29 cellular contexts compared by ENCODE assay signal in the genomic region with DNA sequence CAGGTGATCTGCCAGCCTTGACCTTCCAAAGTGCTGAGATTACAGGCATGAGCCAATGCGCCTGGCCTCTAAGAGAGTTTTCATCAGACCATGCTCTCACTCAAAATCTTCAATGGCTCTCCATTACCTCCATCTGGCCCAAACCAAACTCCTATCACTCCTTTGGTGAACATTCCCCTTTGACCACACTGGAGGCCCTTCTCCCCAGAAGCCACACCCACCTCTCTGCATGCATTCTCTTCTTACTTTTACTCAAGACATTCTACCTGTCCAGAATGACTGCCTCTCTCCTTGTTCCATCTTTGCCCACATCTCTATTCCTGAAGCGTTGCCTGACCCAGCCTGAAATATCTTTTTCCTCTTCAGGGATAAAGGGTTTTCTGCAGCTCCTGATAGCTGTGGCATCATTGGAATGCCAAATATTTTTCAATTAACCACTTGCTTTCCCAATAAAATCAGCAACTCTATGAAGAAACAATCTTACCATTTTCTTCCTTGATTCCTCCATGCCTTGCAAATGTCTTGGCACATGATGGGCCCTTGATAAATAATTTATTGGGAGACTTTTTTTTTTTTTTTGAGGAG. TPM values are rescaled to one million over a fixed set of nuclear protein-coding genes. Genes with fewer than 3 reads are reported as not detected.
DNase-seq lines count a peak whose midpoint lies in the region; ATAC-seq, FAIRE-seq and TF ChIP-seq lines count a peak whose summit lies in the region.
"Had no signal": no experiment of that assay in that cellular context is flagged by ENCODE, and none has a peak within 500 bp of the region (broad histone marks: within the 10 kb centered on the region; RNA-seq: fewer than 3 reads in every experiment).

No MANE protein-coding gene starts in this region.

- H2BK15ac ChIP-seq in IMR-90 (ENCODE audit: low read depth, low read length): no peak overlapping the region
- no peak overlapping the region for H2BK15ac ChIP-seq in H1 (ENCODE audit: low read length)
- no peak overlapping the region for H2BK15ac ChIP-seq in mesenchymal stem cell (ENCODE audit: low read depth, poor library complexity, severe bottlenecking)

- in situ Hi-C loops in IMR-90 (cut with MboI; ENCODE audit: low sequenced_read_pairs): no loop called here
- in situ Hi-C loops in GM13977 (cut with MboI; ENCODE audit: low pct_unique_long_range_greater_than_20kb, low sequenced_read_pairs, unreplicated experiment): no loop called here

- ATAC-seq in IMR-90 (ENCODE audit: low read depth): peak; percentile 79
- ATAC-seq: activated T-cell treated with anti-CD3 and anti-CD28 coated beads, Interleukin-2, amount 50 U/mL, for 4 hours; heart right ventricle; natural killer cell treated with Interleukin-12 subunit alpha and Interleukin-12 subunit beta and Interleukin-15 and Interleukin-18, amount 100 ng/mL, for 72 hours had no signal

- CTCF ChIA-PET in BJ (lab: Yijun Ruan, JAX): interaction anchor here (0.6 to 1.9 kb wide), 4 partner anchors 10 to 1675 kb away, joined by 3 to 5 read pairs (median 4); a partner anchor contains a TSS
- CTCF ChIA-PET in IMR-90 (lab: Yijun Ruan, JAX): no interaction called here
- CTCF ChIA-PET in H1 (lab: Charles Lee; ENCODE audit: partially characterized antibody): interaction anchor here (1.3 to 1.6 kb wide), 3 partner anchors 10 to 130 kb away, joined by 3 to 6 read pairs (median 5); no protein-coding TSS in a partner anchor

- no peaks in the 10 kb centered on the region for H3K23me2 ChIP-seq in H1 (ENCODE audit: low read depth, low read length)

- TF ChIP-seq POLR2A in IMR-90 (IDR thresholded peaks at IDR 0.05; ENCODE audit: low read depth, low read length) (no peak), H1 (IDR thresholded peaks at IDR 0.05; ENCODE audit: control extremely low read depth in 1 of 2, low read depth in 2 of 2, low read length in 2 of 2) (no peak)

- no peak for FAIRE-seq in H1 (lab: Jason Lieb, UNC)
- FAIRE-seq: keratinocyte had no signal

- no TSS peak for BruUV-seq in IMR-90 (replicated peaks; lab: Mats Ljungman, UMichigan)

- WGBS in IMR-90 (ENCODE audit: extremely low coverage in 2 of 2, insufficient read length in 1 of 2), 2 experiments: 45% methylated on average over 2 of the region's 2 CpGs; no CpG with 5 or more reads in 1 of the 2 experiments
- WGBS in H1 (ENCODE audit: extremely low coverage in 1 of 2, insufficient coverage in 1 of 2, insufficient read length in 1 of 2, insufficient replicate concordance in 2 of 2, low coverage in 1 of 2, low lambda C conversion rate in 2 of 2, missing lambda C conversion rate in 1 of 2), 2 experiments: 88% methylated on average over 2 of the region's 2 CpGs; no CpG with 5 or more reads in 1 of the 2 experiments
- WGBS in mesenchymal stem cell: 61% methylated on average over 2 of the region's 2 CpGs

- no peak overlapping the region for H3K9ac ChIP-seq in IMR-90 (ENCODE audit: low read depth, low read length)
- no peak overlapping the region for H3K9ac ChIP-seq in H1 (replicated peaks in 1 of 4; ENCODE audit: extremely low read depth in 1 of 4, low read depth in 3 of 4, low read length in 3 of 4)
- H3K9ac ChIP-seq in mesenchymal stem cell (ENCODE audit: low read length): no peak overlapping the region
- H3K9ac ChIP-seq: KMS-11 had no signal

- POLR2A ChIA-PET in BJ (lab: Charles Lee): interaction anchor here (0.6 kb wide), 1 partner anchor 194 kb away, joined by 4 read pairs; no protein-coding TSS in a partner anchor
- POLR2A ChIA-PET in IMR-90 (lab: Charles Lee; ENCODE audit: unreplicated experiment): no interaction called here
- POLR2A ChIA-PET in H1 (lab: Charles Lee; ENCODE audit: partially characterized antibody): interaction anchor here (0.7 to 1.3 kb wide), 4 partner anchors 11 to 161 kb away, joined by 3 to 4 read pairs (median 4); no protein-coding TSS in a partner anchor

- H3K4me2 ChIP-seq in IMR-90 (ENCODE audit: low read depth, low read length) (no peak overlapping the region), H1 (ENCODE audit: insufficient read depth in 1 of 2, low read depth in 2 of 2, low read length in 2 of 2) (no peak overlapping the region), mesenchymal stem cell (ENCODE audit: low read length, poor library complexity, severe bottlenecking) (no peak overlapping the region)
- H3K4me2 ChIP-seq: KMS-11 had no signal

- H4K91ac ChIP-seq in IMR-90 (ENCODE audit: insufficient read depth, low read depth, low read length) (no peak overlapping the region), H1 (replicated peaks; ENCODE audit: insufficient read length, low read length) (no peak overlapping the region), mesenchymal stem cell (ENCODE audit: low read length) (no peak overlapping the region)

- H3K18ac ChIP-seq in IMR-90 (ENCODE audit: low read depth, low read length) (no peak overlapping the region), H1 (ENCODE audit: extremely low read depth, low read length) (no peak overlapping the region), mesenchymal stem cell (ENCODE audit: low read depth in 1 of 2, low read length in 2 of 2) (no peak overlapping the region)

- TF ChIP-seq RAD21 in IMR-90 (IDR thresholded peaks at IDR 0.05; ENCODE audit: low read length): no peak
- TF ChIP-seq RAD21 in H1 (IDR thresholded peaks at IDR 0.05 in 1 of 2, conservative IDR thresholded peaks at IDR 0.05 in 1 of 2; ENCODE audit: low read depth in 2 of 2, low read length in 2 of 2): no peak

- no peak overlapping the region for H3K4me3 ChIP-seq in BJ (ENCODE audit: low read depth, low read length)
- H3K4me3 ChIP-seq in IMR-90 (ENCODE audit: insufficient read depth, low read depth, low read length): no peak overlapping the region
- no peak overlapping the region for H3K4me3 ChIP-seq in H1 (ENCODE audit: extremely low read depth in 1 of 4, insufficient read depth in 2 of 4, low read depth in 3 of 4, low read length in 4 of 4)
- H3K4me3 ChIP-seq in mesenchymal stem cell (ENCODE audit: insufficient read depth in 1 of 2, low read depth in 1 of 2, low read length in 2 of 2): no peak overlapping the region
- H3K4me3 ChIP-seq: heart right ventricle, prostate gland, spleen, suprapubic skin had no signal

- H3K36me3 ChIP-seq in BJ (ENCODE audit: control insufficient read depth, insufficient read depth, low read length) (no peaks in the 10 kb centered on the region; the same call in 1 of the 2 replicates), IMR-90 (ENCODE audit: control insufficient read depth, insufficient read depth, low read length) (no peaks in the 10 kb centered on the region), H1 (ENCODE audit: control insufficient read depth in 2 of 4, insufficient read depth in 4 of 4, low read length in 3 of 4) (no peaks in the 10 kb centered on the region), mesenchymal stem cell (ENCODE audit: control insufficient read depth in 1 of 2, insufficient read depth in 2 of 2, low read depth in 1 of 2, low read length in 2 of 2) (peaks cover 0 to 15% of the 10 kb centered on the region in 2 experiments)
- H3K36me3 ChIP-seq: BE2C, heart right ventricle, prostate gland, spleen had no signal

- no peak overlapping the region for H2AK9ac ChIP-seq in IMR-90 (replicated peaks; ENCODE audit: low read depth, low read length, poor library complexity)

- no peak for TF ChIP-seq EP300 in H1 (IDR thresholded peaks at IDR 0.05; ENCODE audit: borderline replicate concordance in 1 of 2, low read depth in 2 of 2, low read length in 2 of 2)

- H3K4me1 ChIP-seq in IMR-90 (ENCODE audit: control insufficient read depth, insufficient read depth, low read length): no peaks in the 10 kb centered on the region
- no peaks in the 10 kb centered on the region; a peak in 1 of 7 replicates for H3K4me1 ChIP-seq in H1 (replicated peaks in 1 of 4; ENCODE audit: control insufficient read depth in 3 of 4, insufficient read depth in 4 of 4, low read length in 3 of 4)
- peaks cover 14% of the 10 kb centered on the region for H3K4me1 ChIP-seq in mesenchymal stem cell (ENCODE audit: control insufficient read depth, insufficient read depth, low read depth, low read length)
- H3K4me1 ChIP-seq: BE2C, heart right ventricle, spleen had no signal

- H3K79me2 ChIP-seq in H1 (ENCODE audit: control insufficient read depth in 1 of 2, insufficient read depth in 2 of 2, low read length in 2 of 2): no peaks in the 10 kb centered on the region

- H3K79me1 ChIP-seq in IMR-90 (ENCODE audit: low read depth in 1 of 2, low read length in 2 of 2): no peaks in the 10 kb centered on the region
- no peaks in the 10 kb centered on the region for H3K79me1 ChIP-seq in H1 (ENCODE audit: low read depth, low read length)
- H3K79me1 ChIP-seq in mesenchymal stem cell (replicated peaks; ENCODE audit: low read length, poor library complexity, severe bottlenecking): no peaks in the 10 kb centered on the region

- H2BK5ac ChIP-seq in IMR-90 (ENCODE audit: low read depth, low read length, poor library complexity, severe bottlenecking) (no peak overlapping the region), H1 (ENCODE audit: low read depth, low read length) (no peak overlapping the region), mesenchymal stem cell (ENCODE audit: low read depth, low read length, poor library complexity, severe bottlenecking) (no peak overlapping the region)

- no peaks in the 10 kb centered on the region for H3K36me3 Mint-ChIP-seq in activated CD4-positive, alpha-beta T cell treated with anti-CD3 and anti-CD28 coated beads, Interleukin-2, amount 10 ng/mL, durations not matched to agents 24 days and 14 days (ENCODE audit: low read depth)
- H3K36me3 Mint-ChIP-seq: activated naive CD4-positive, alpha-beta T cell treated with anti-CD3 and anti-CD28 coated beads, Interleukin-2, amount 50 U/mL, for 24 hours; brain; natural killer cell treated with Interleukin-12 subunit alpha and Interleukin-12 subunit beta and Interleukin-15 and Interleukin-18, amount 100 ng/mL, for 72 hours had no signal

- H3K4me3 Mint-ChIP-seq in activated CD4-positive, alpha-beta T cell treated with anti-CD3 and anti-CD28 coated beads, Interleukin-2, amount 10 ng/mL, durations not matched to agents 24 days and 14 days: no peak overlapping the region
- H3K4me3 Mint-ChIP-seq: activated CD4-positive, alpha-beta memory T cell treated with anti-CD3 and anti-CD28 coated beads, Interleukin-2, amount 10 ng/mL, durations not matched to agents 7 days and 5 days; activated naive CD4-positive, alpha-beta T cell treated with anti-CD3 and anti-CD28 coated beads, Interleukin-2, amount 50 U/mL, for 24 hours; activated T-cell treated with anti-CD3 and anti-CD28 coated beads, Interleukin-2, amount 50 U/mL, for 4 hours; brain; dendritic cell treated with granulocyte-macrophage colony-stimulating factor and Interleukin-4, amounts not matched to agents 40 ng/mL and 50 ng/mL, for 4 days; natural killer cell treated with Interleukin-12 subunit alpha and Interleukin-12 subunit beta and Interleukin-15 and Interleukin-18, amount 100 ng/mL, for 72 hours; T-helper 1 cell treated with Interleukin-12 subunit alpha and Interleukin-12 subunit beta and Interleukin-4 antibody, amounts not matched to agents 30 μg/mL and 1 μg/mL, for 36 hours had no signal

- intact Hi-C loops in IMR-90 (cut with micrococcal nuclease): no loop called here
- intact Hi-C loops in activated CD4-positive, alpha-beta T cell treated with anti-CD3 and anti-CD28 coated beads, Interleukin-2, amount 10 ng/mL, durations not matched to agents 24 days and 14 days (cut with micrococcal nuclease): no loop called here

- H3K4me1 Mint-ChIP-seq in activated CD4-positive, alpha-beta T cell treated with anti-CD3 and anti-CD28 coated beads, Interleukin-2, amount 10 ng/mL, durations not matched to agents 24 days and 14 days: no peaks in the 10 kb centered on the region
- H3K4me1 Mint-ChIP-seq: activated CD4-positive, alpha-beta memory T cell treated with anti-CD3 and anti-CD28 coated beads, Interleukin-2, amount 10 ng/mL, durations not matched to agents 7 days and 5 days; brain had no signal

- no peaks in the 10 kb centered on the region for H3K9me3 Mint-ChIP-seq in activated CD4-positive, alpha-beta T cell treated with anti-CD3 and anti-CD28 coated beads, Interleukin-2, amount 10 ng/mL, durations not matched to agents 24 days and 14 days
- H3K9me3 Mint-ChIP-seq: activated CD4-positive, alpha-beta memory T cell treated with anti-CD3 and anti-CD28 coated beads, Interleukin-2, amount 10 ng/mL, durations not matched to agents 7 days and 5 days; activated naive CD4-positive, alpha-beta T cell treated with anti-CD3 and anti-CD28 coated beads, Interleukin-2, amount 50 U/mL, for 24 hours; activated T-cell treated with anti-CD3 and anti-CD28 coated beads, Interleukin-2, amount 50 U/mL, for 4 hours; brain; dendritic cell treated with granulocyte-macrophage colony-stimulating factor and Interleukin-4, amounts not matched to agents 40 ng/mL and 50 ng/mL, for 4 days; natural killer cell treated with Interleukin-12 subunit alpha and Interleukin-12 subunit beta and Interleukin-15 and Interleukin-18, amount 100 ng/mL, for 72 hours; T-helper 1 cell treated with Interleukin-12 subunit alpha and Interleukin-12 subunit beta and Interleukin-4 antibody, amounts not matched to agents 30 μg/mL and 1 μg/mL, for 36 hours had no signal

- no peak overlapping the region for H4K8ac ChIP-seq in IMR-90 (ENCODE audit: low read depth in 2 of 2, low read length in 2 of 2)
- H4K8ac ChIP-seq in H1 (ENCODE audit: extremely low read depth, insufficient read depth, low read length): no peak overlapping the region
- no peak overlapping the region for H4K8ac ChIP-seq in mesenchymal stem cell (ENCODE audit: low read length)

- H3K27ac ChIP-seq in IMR-90 (ENCODE audit: insufficient read depth, low read length) (no peak overlapping the region), H1 (ENCODE audit: low read depth, low read length) (no peak overlapping the region), mesenchymal stem cell (ENCODE audit: low read length, poor library complexity, severe bottlenecking) (no peak overlapping the region)
- H3K27ac ChIP-seq: heart right ventricle, KMS-11, prostate gland, spleen, suprapubic skin, VCaP had no signal

- H4K5ac ChIP-seq in IMR-90 (ENCODE audit: low read depth, low read length): no peak overlapping the region
- H4K5ac ChIP-seq in H1 (ENCODE audit: insufficient read length, low read depth, low read length): no peak overlapping the region

- dilution Hi-C loops in IMR-90 (cut with HindIII; ENCODE audit: low sequenced_read_pairs, unreplicated experiment): no loop called here

- H3K23ac ChIP-seq in IMR-90 (ENCODE audit: low read depth, low read length) (no peak overlapping the region), H1 (ENCODE audit: insufficient read length) (no peak overlapping the region), mesenchymal stem cell (ENCODE audit: low read length in 2 of 2) (no peak overlapping the region)

- H2BK120ac ChIP-seq in IMR-90 (ENCODE audit: low read depth, low read length) (peak overlapping the region; percentile 12; the same call in 1 of the 2 replicates), H1 (replicated peaks; ENCODE audit: low read depth, low read length) (no peak overlapping the region), mesenchymal stem cell (ENCODE audit: low read depth, low read length) (no peak overlapping the region)

- H3K27me3 Mint-ChIP-seq in activated CD4-positive, alpha-beta T cell treated with anti-CD3 and anti-CD28 coated beads, Interleukin-2, amount 10 ng/mL, durations not matched to agents 24 days and 14 days: peaks cover 10% of the 10 kb centered on the region
- H3K27me3 Mint-ChIP-seq: activated naive CD4-positive, alpha-beta T cell treated with anti-CD3 and anti-CD28 coated beads, Interleukin-2, amount 50 U/mL, for 24 hours had no signal

- TF ChIP-seq CTCF in BJ (IDR thresholded peaks at IDR 0.05; ENCODE audit: insufficient read depth, low read depth, low read length) (no peak), IMR-90 (conservative IDR thresholded peaks at IDR 0.05; ENCODE audit: low read depth, low read length) (no peak), H1 (IDR thresholded peaks at IDR 0.05; ENCODE audit: control extremely low read depth in 1 of 3, insufficient read depth in 1 of 3, low read depth in 1 of 3, low read length in 3 of 3) (no peak), GM13977 (IDR thresholded peaks at IDR 0.05; ENCODE audit: extremely low read depth, insufficient read depth, missing control alignments) (no peak)

- H2AK5ac ChIP-seq in IMR-90 (ENCODE audit: low read depth, low read length) (no peak overlapping the region), H1 (ENCODE audit: low read depth, low read length) (no peak overlapping the region), mesenchymal stem cell (ENCODE audit: low read length, severe bottlenecking) (no peak overlapping the region)

- H3K27me3 ChIP-seq in BJ (ENCODE audit: control insufficient read depth, insufficient read depth, low read length): no peaks in the 10 kb centered on the region
- H3K27me3 ChIP-seq in IMR-90 (ENCODE audit: control insufficient read depth, insufficient read depth, low read length): peaks cover 3% of the 10 kb centered on the region; the same call in 1 of the 2 replicates
- no peaks in the 10 kb centered on the region for H3K27me3 ChIP-seq in H1 (replicated peaks in 1 of 4; ENCODE audit: control insufficient read depth in 3 of 4, extremely low read depth in 1 of 4, insufficient read depth in 3 of 4, low read length in 3 of 4)
- H3K27me3 ChIP-seq in mesenchymal stem cell (ENCODE audit: control insufficient read depth in 1 of 2, insufficient read depth in 1 of 2, low read length in 2 of 2): no peaks in the 10 kb centered on the region
- H3K27me3 ChIP-seq: BE2C, heart right ventricle, spleen, suprapubic skin had no signal

- no peak overlapping the region for H2AFZ ChIP-seq in IMR-90 (replicated peaks; ENCODE audit: low read length, poor library complexity)
- H2AFZ ChIP-seq in H1 (ENCODE audit: low read length): no peak overlapping the region
- H2AFZ ChIP-seq in mesenchymal stem cell (ENCODE audit: low read depth, low read length): no peak overlapping the region

- H4K20me1 ChIP-seq in IMR-90 (ENCODE audit: insufficient read depth, low read length) (no peaks in the 10 kb centered on the region), H1 (replicated peaks in 1 of 2; ENCODE audit: control insufficient read depth in 1 of 2, insufficient read depth in 2 of 2, low read length in 2 of 2) (no peaks in the 10 kb centered on the region)

- no peak overlapping the region; the same call in 1 of the 2 replicates for H3K4ac ChIP-seq in IMR-90 (ENCODE audit: low read depth, low read length)
- no peak overlapping the region for H3K4ac ChIP-seq in H1 (replicated peaks; ENCODE audit: insufficient read length, low read depth, low read length)
- H3K4ac ChIP-seq in mesenchymal stem cell (ENCODE audit: low read depth in 1 of 2, low read length in 2 of 2): no peak overlapping the region

- H2BK20ac ChIP-seq in IMR-90 (ENCODE audit: low read depth, low read length): no peak overlapping the region
- no peak overlapping the region for H2BK20ac ChIP-seq in H1 (ENCODE audit: low read length)

- no peak overlapping the region for H3K27ac Mint-ChIP-seq in activated CD4-positive, alpha-beta T cell treated with anti-CD3 and anti-CD28 coated beads, Interleukin-2, amount 10 ng/mL, durations not matched to agents 24 days and 14 days
- H3K27ac Mint-ChIP-seq: activated CD4-positive, alpha-beta memory T cell treated with anti-CD3 and anti-CD28 coated beads, Interleukin-2, amount 10 ng/mL, durations not matched to agents 7 days and 5 days; activated naive CD4-positive, alpha-beta T cell treated with anti-CD3 and anti-CD28 coated beads, Interleukin-2, amount 50 U/mL, for 24 hours; brain; dendritic cell treated with granulocyte-macrophage colony-stimulating factor and Interleukin-4, amounts not matched to agents 40 ng/mL and 50 ng/mL, for 4 days; natural killer cell treated with Interleukin-12 subunit alpha and Interleukin-12 subunit beta and Interleukin-15 and Interleukin-18, amount 100 ng/mL, for 72 hours; T-helper 1 cell treated with Interleukin-12 subunit alpha and Interleukin-12 subunit beta and Interleukin-4 antibody, amounts not matched to agents 30 μg/mL and 1 μg/mL, for 36 hours had no signal

- H3K9me1 ChIP-seq in IMR-90 (ENCODE audit: insufficient read depth, low read length): peaks cover 3% of the 10 kb centered on the region; the same call in 1 of the 2 replicates

- no peak overlapping the region for H2BK12ac ChIP-seq in H1 (ENCODE audit: low read depth, low read length)
- H2BK12ac ChIP-seq in mesenchymal stem cell (ENCODE audit: low read length in 2 of 2): no peak overlapping the region

- H3K14ac ChIP-seq in IMR-90 (replicated peaks; ENCODE audit: low read depth, low read length) (no peak overlapping the region; the same call in 1 of the 2 replicates), H1 (ENCODE audit: insufficient read length) (no peak overlapping the region), mesenchymal stem cell (ENCODE audit: low read length in 2 of 2) (no peak overlapping the region)

- H3K56ac ChIP-seq in IMR-90 (ENCODE audit: extremely low read depth, insufficient read depth, low read length): no peak overlapping the region
- H3K56ac ChIP-seq in H1 (replicated peaks; ENCODE audit: insufficient read length, low read depth, low read length): no peak overlapping the region

- H3K9me3 ChIP-seq in IMR-90 (ENCODE audit: control insufficient read depth, insufficient read depth, low read length): no peaks in the 10 kb centered on the region
- H3K9me3 ChIP-seq in H1 (ENCODE audit: insufficient read depth in 2 of 2, low read depth in 1 of 2, low read length in 1 of 2): no peaks in the 10 kb centered on the region
- H3K9me3 ChIP-seq in mesenchymal stem cell (ENCODE audit: control insufficient read depth, low read length): no peaks in the 10 kb centered on the region
- H3K9me3 ChIP-seq: BE2C, heart right ventricle, prostate gland, spleen, suprapubic skin had no signal

- DNase-seq in BJ (ENCODE audit: low read depth): peak; percentile 16
- peak; percentile 32 for DNase-seq in IMR-90
- DNase-seq in H1 (ENCODE audit: low read depth in 1 of 2, low spot score in 2 of 2): no peak
- peak; percentile 19 for DNase-seq in mesenchymal stem cell
- DNase-seq in activated CD4-positive, alpha-beta T cell treated with anti-CD3 and anti-CD28 coated beads, Interleukin-2, amount 10 ng/mL, durations not matched to agents 24 days and 14 days: no peak
- no peak for DNase-seq in NK-92 (lab: John Stamatoyannopoulos, UW; ENCODE audit: unreplicated experiment)
- DNase-seq in NCI-H146 treated with DMSO at 0.1 percent for 48 hours (lab: John Stamatoyannopoulos, UW; ENCODE audit: unreplicated experiment): no peak
- DNase-seq in GM13977 (ENCODE audit: low spot score): no peak
- DNase-seq: activated CD4-positive, alpha-beta memory T cell treated with anti-CD3 and anti-CD28 coated beads, Interleukin-2, amount 10 ng/mL, durations not matched to agents 7 days and 5 days; activated T-cell treated with anti-CD3 and anti-CD28 coated beads, Interleukin-2, amount 50 U/mL, for 4 hours; BE2C; erythroblast; heart right ventricle; NCI-H1092; NCI-H69; SHP77; spleen; stimulated activated CD8-positive, alpha-beta memory T cell treated with anti-CD3 and anti-CD28 coated beads, Interleukin-4, amount 100 ng/mL, for 48 hours had no signal

RNA-seq across cellular contexts. Expression of a gene that starts 15.5 kb away (rescaled TPM):
- polyA plus RNA-seq in BJ (2011; rRNA removed): 2.2 and 3.1 TPM in 2 replicates
- 0.98 and 1.6 TPM in 2 replicates for polyA minus RNA-seq in BJ (2011; rRNA and poly(A)+ RNA removed)
- total RNA-seq in IMR-90 (2012; rRNA removed): 2.2 and 2.5 TPM in 2 replicates
- 1.5 and 1.7 TPM in 2 replicates for polyA plus RNA-seq in IMR-90 (2012; rRNA removed)
- polyA plus RNA-seq in IMR-90 (2012; cell fraction: cytosol; rRNA removed): 0.64 and 1.2 TPM in 2 replicates
- 0.61 and 0.66 TPM in 2 replicates for polyA plus RNA-seq in IMR-90 (2012; cell fraction: nucleus; rRNA removed; ENCODE audit: low replicate concordance)
- total RNA-seq in H1 (2021; fragmentation: NEBNext Ultra II Directional; extraction: Animal tissue kit (Norgen Biotek cat#: 25700)): 2.1 and 2.9 TPM in 2 replicates
- polyA plus RNA-seq in H1 (2011; rRNA removed): 0.41 and 0.49 TPM in 2 replicates
- 0.47 TPM for polyA plus RNA-seq in H1 (2011; cell fraction: cytosol; rRNA removed)
- 0.29 TPM for polyA plus RNA-seq in H1 (2011; cell fraction: nucleus; rRNA removed)
- 0.92 to 1.1 TPM (median 0.99 TPM) in 4 replicates for polyA plus RNA-seq in H1 (2012, experiment 1 of 2)
- 0.34 TPM for polyA plus RNA-seq in H1 (2012, experiment 2 of 2)
- 1.5 TPM for polyA plus RNA-seq in H1 (2013, experiment 1 of 2)
- polyA plus RNA-seq in H1 (2013, experiment 2 of 2): 1.6 TPM
- 2.0 and 2.5 TPM in 2 replicates for polyA minus RNA-seq in H1 (2011; rRNA and poly(A)+ RNA removed)
- polyA minus RNA-seq in H1 (2011; cell fraction: cytosol; rRNA and poly(A)+ RNA removed): not detected
- polyA minus RNA-seq in H1 (2011; cell fraction: nucleus; rRNA and poly(A)+ RNA removed): not detected
- 1.3 TPM for polyA plus RNA-seq in mesenchymal stem cell (2013, experiment 1 of 2)
- polyA plus RNA-seq in mesenchymal stem cell (2013, experiment 2 of 2): 1.3 TPM
- 0.95 and 1.7 TPM in 2 replicates for total RNA-seq in activated CD4-positive, alpha-beta T cell treated with anti-CD3 and anti-CD28 coated beads, Interleukin-2, amount 10 ng/mL, durations not matched to agents 24 days and 14 days
- total RNA-seq: natural killer cell treated with Interleukin-12 subunit alpha and Interleukin-12 subunit beta and Interleukin-15 and Interleukin-18, amount 100 ng/mL, for 72 hours; OCI-LY7 had no signal

RNA-seq across cellular contexts. Expression of a gene that starts 36.3 kb away (rescaled TPM):
- polyA plus RNA-seq in BJ (2011; rRNA removed) (34.4 and 116 TPM in 2 replicates), IMR-90 (2012; rRNA removed) (51.3 and 57.9 TPM in 2 replicates), H1 (2011; rRNA removed) (23.2 and 35.1 TPM in 2 replicates)
- 33.1 and 37.3 TPM in 2 replicates for polyA minus RNA-seq in BJ (2011; rRNA and poly(A)+ RNA removed)
- 125 and 360 TPM in 2 replicates for total RNA-seq in IMR-90 (2012; rRNA removed)
- 6.6 and 7.6 TPM in 2 replicates for polyA plus RNA-seq in IMR-90 (2012; cell fraction: cytosol; rRNA removed)
- 2.3 and 13.5 TPM in 2 replicates for polyA plus RNA-seq in IMR-90 (2012; cell fraction: nucleus; rRNA removed; ENCODE audit: low replicate concordance)
- total RNA-seq in H1 (2021; fragmentation: NEBNext Ultra II Directional; extraction: Animal tissue kit (Norgen Biotek cat#: 25700)): 145 and 146 TPM in 2 replicates
- polyA plus RNA-seq in H1 (2011; cell fraction: cytosol; rRNA removed): 104 TPM
- 7.8 TPM for polyA plus RNA-seq in H1 (2011; cell fraction: nucleus; rRNA removed)
- 146 to 227 TPM (median 158 TPM) in 4 replicates for polyA plus RNA-seq in H1 (2012, experiment 1 of 2)
- 15.9 TPM for polyA plus RNA-seq in H1 (2012, experiment 2 of 2)
- polyA plus RNA-seq in H1 (2013, experiment 1 of 2): 50.5 TPM
- polyA plus RNA-seq in H1 (2013, experiment 2 of 2): 49.1 TPM
- 59.8 and 82.9 TPM in 2 replicates for polyA minus RNA-seq in H1 (2011; rRNA and poly(A)+ RNA removed)
- polyA minus RNA-seq in H1 (2011; cell fraction: cytosol; rRNA and poly(A)+ RNA removed): 63.3 TPM
- 30.1 TPM for polyA minus RNA-seq in H1 (2011; cell fraction: nucleus; rRNA and poly(A)+ RNA removed)
- 38.2 TPM for polyA plus RNA-seq in mesenchymal stem cell (2013, experiment 1 of 2)
- 38.2 TPM for polyA plus RNA-seq in mesenchymal stem cell (2013, experiment 2 of 2)
- 255 and 268 TPM in 2 replicates for total RNA-seq in activated CD4-positive, alpha-beta T cell treated with anti-CD3 and anti-CD28 coated beads, Interleukin-2, amount 10 ng/mL, durations not matched to agents 24 days and 14 days

RNA-seq across cellular contexts. Expression of a gene that starts 36.9 kb away (rescaled TPM):
- polyA plus RNA-seq in BJ (2011; rRNA removed) (62.1 and 100 TPM in 2 replicates), IMR-90 (2012; rRNA removed) (47.3 and 54.5 TPM in 2 replicates), H1 (2011; rRNA removed) (19.1 and 45.1 TPM in 2 replicates)
- polyA minus RNA-seq in BJ (2011; rRNA and poly(A)+ RNA removed): 29.2 and 32.2 TPM in 2 replicates
- total RNA-seq in IMR-90 (2012; rRNA removed): 113 and 167 TPM in 2 replicates
- 17.2 and 23.4 TPM in 2 replicates for polyA plus RNA-seq in IMR-90 (2012; cell fraction: cytosol; rRNA removed)
- 3.5 and 22.9 TPM in 2 replicates for polyA plus RNA-seq in IMR-90 (2012; cell fraction: nucleus; rRNA removed; ENCODE audit: low replicate concordance)
- 76.3 and 76.8 TPM in 2 replicates for total RNA-seq in H1 (2021; fragmentation: NEBNext Ultra II Directional; extraction: Animal tissue kit (Norgen Biotek cat#: 25700))
- 39.3 TPM for polyA plus RNA-seq in H1 (2011; cell fraction: cytosol; rRNA removed)
- 12.1 TPM for polyA plus RNA-seq in H1 (2011; cell fraction: nucleus; rRNA removed)
- 41.3 to 62.4 TPM (median 52.3 TPM) in 4 replicates for polyA plus RNA-seq in H1 (2012, experiment 1 of 2)
- 6.1 TPM for polyA plus RNA-seq in H1 (2012, experiment 2 of 2)
- 47.9 TPM for polyA plus RNA-seq in H1 (2013, experiment 1 of 2)
- 46.0 TPM for polyA plus RNA-seq in H1 (2013, experiment 2 of 2)
- 38.1 and 52.6 TPM in 2 replicates for polyA minus RNA-seq in H1 (2011; rRNA and poly(A)+ RNA removed)
- polyA minus RNA-seq in H1 (2011; cell fraction: cytosol; rRNA and poly(A)+ RNA removed): 30.2 TPM
- polyA minus RNA-seq in H1 (2011; cell fraction: nucleus; rRNA and poly(A)+ RNA removed): 48.6 TPM
- 73.0 TPM for polyA plus RNA-seq in mesenchymal stem cell (2013, experiment 1 of 2)
- polyA plus RNA-seq in mesenchymal stem cell (2013, experiment 2 of 2): 73.1 TPM
- 29.7 and 30.1 TPM in 2 replicates for total RNA-seq in activated CD4-positive, alpha-beta T cell treated with anti-CD3 and anti-CD28 coated beads, Interleukin-2, amount 10 ng/mL, durations not matched to agents 24 days and 14 days

Comparison
In these comparisons a context has a peak if more than half of its experiments do, and no peak if none do; other contexts are left out.
1. DNase-seq: peak in BJ (single experiment), IMR-90 (single experiment) and mesenchymal stem cell (single experiment); none in H1 (0 of 2), activated CD4-positive, alpha-beta T cell treated with anti-CD3 and anti-CD28 coated beads, Interleukin-2, amount 10 ng/mL, durations not matched to agents 24 days and 14 days (single experiment), NK-92 (single experiment), NCI-H146 treated with DMSO at 0.1 percent for 48 hours (single experiment) and GM13977 (single experiment).